17 cellular contexts compared by ENCODE assay signal in genomic region chr14:44396226-44396625, GRCh38.
"Had no signal": no experiment of that assay in that cellular context is flagged by ENCODE, and none has a peak within 500 bp of the region (broad histone marks: within the 10 kb centered on the region; RNA-seq: fewer than 3 reads in every experiment).

No MANE protein-coding gene starts in this region.

- DNase-seq: activated CD4-positive, alpha-beta T cell treated with anti-CD3 and anti-CD28 coated beads for 4 hours; activated CD8-positive, alpha-beta memory T cell treated with anti-CD3 and anti-CD28 coated beads, Interleukin-2, amount 50 U/mL, for 48 hours; activated gamma-delta T cell treated with Interleukin-2 at 50 U/mL for 16 hours; amniotic stem cell; caudate nucleus; heart right ventricle; left cardiac atrium; naive B cell; ovary; stimulated activated CD4-positive, alpha-beta T cell treated with anti-CD3 and anti-CD28 coated beads, Interleukin-12 subunit alpha, Interleukin-12 subunit beta, amount 100 ng/mL, for 4 hours; stimulated activated CD4-positive, alpha-beta T cell treated with anti-CD3 and anti-CD28 coated beads, Interleukin-2, amount 100 ng/mL, for 24 hours; stomach; testis had no signal

- H3K9me3 ChIP-seq: gastroesophageal sphincter, heart right ventricle, ovary, testis, upper lobe of left lung had no signal

- ATAC-seq: gastroesophageal sphincter, heart right ventricle, left cardiac atrium, WTC11 had no signal

- H3K36me3 ChIP-seq: gastroesophageal sphincter, heart right ventricle, ovary, stomach, upper lobe of left lung had no signal

- H3K4me1 ChIP-seq: gastroesophageal sphincter, heart right ventricle, stomach, testis, upper lobe of left lung had no signal

- H3K4me3 ChIP-seq: gastroesophageal sphincter, heart right ventricle, ovary, stomach, testis, upper lobe of left lung had no signal

- H3K27me3 ChIP-seq: gastroesophageal sphincter, heart right ventricle, ovary, stomach, testis, upper lobe of left lung had no signal

- FAIRE-seq: colon had no signal

- H3K27ac ChIP-seq: gastroesophageal sphincter, heart right ventricle, ovary, stomach, testis, upper lobe of left lung had no signal
